In the genomic region with DNA sequence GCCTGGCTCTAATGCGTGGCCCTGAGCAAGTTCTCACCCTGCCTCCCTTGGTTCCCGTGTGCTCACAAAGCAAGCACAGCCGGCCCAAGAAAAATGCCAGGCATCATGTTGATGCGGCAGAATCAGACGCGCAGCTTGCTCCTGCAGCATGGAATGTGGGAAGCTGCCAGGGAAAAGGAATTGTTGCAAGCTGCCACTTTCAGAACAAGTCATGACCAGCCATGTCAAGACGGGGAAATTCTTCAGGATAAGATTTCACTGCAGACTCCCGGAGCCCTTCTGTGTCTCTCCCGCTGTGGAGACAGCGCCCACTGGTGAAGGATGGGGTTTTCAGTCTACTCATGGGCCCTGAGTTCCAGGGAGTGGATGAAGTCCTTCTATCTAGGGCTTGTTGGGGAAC, we compare ENCODE assay signal across 13 cellular contexts. TPM values are rescaled to one million over a fixed set of nuclear protein-coding genes. Genes with fewer than 3 reads are reported as not detected.
DNase-seq lines count a peak whose midpoint lies in the region; ATAC-seq, FAIRE-seq and TF ChIP-seq lines count a peak whose summit lies in the region.
"Had no signal": no experiment of that assay in that cellular context is flagged by ENCODE, and none has a peak within 500 bp of the region (broad histone marks: within the 10 kb centered on the region; RNA-seq: fewer than 3 reads in every experiment).

No MANE protein-coding gene starts in this region.

- 1% methylated on average over 10 of the region's 10 CpGs for WGBS in K562 (ENCODE audit: insufficient coverage, low coverage, missing lambda C conversion rate)
- WGBS in hepatocyte (ENCODE audit: low lambda C conversion rate, missing lambda C conversion rate): 53% methylated on average over 10 of the region's 10 CpGs
- WGBS in spleen, 5 donors: 60 to 73% (median 66%) methylated on average over 7 to 10 of the region's 10 CpGs

- RAD21 ChIA-PET in HCT116 (lab: Charles Lee; ENCODE audit: low non-redundant PET in 1 of 2, low total read pairs in 2 of 2, uncharacterized antibody in 2 of 2, unreplicated experiment in 2 of 2): no interaction called here

- no peak for TF ChIP-seq CTCF in HCT116 (IDR thresholded peaks at IDR 0.05 in 2 of 3, conservative IDR thresholded peaks at IDR 0.05 in 1 of 3; ENCODE audit: borderline replicate concordance in 1 of 3, insufficient read depth in 1 of 3, low read depth in 2 of 3, low read length in 2 of 3)
- TF ChIP-seq CTCF in K562 (IDR thresholded peaks at IDR 0.05 in 2 of 3, conservative IDR thresholded peaks at IDR 0.05 in 1 of 3; ENCODE audit: insufficient read depth in 2 of 3, low read depth in 1 of 3, low read length in 3 of 3): peak in 2 of 3 experiments; percentile 26 to 42; a peak in 3 of 6 replicates
- TF ChIP-seq CTCF in hepatocyte (IDR thresholded peaks at IDR 0.05; ENCODE audit: poor library complexity): peak; percentile 47
- TF ChIP-seq CTCF in spleen (IDR thresholded peaks at IDR 0.05 in 8 of 11, conservative IDR thresholded peaks at IDR 0.05 in 3 of 11): no peak

- H3K9me2 ChIP-seq in HCT116 (ENCODE audit: insufficient read depth) (no peaks in the 10 kb centered on the region), hepatocyte (replicated peaks; ENCODE audit: insufficient read depth) (no peaks in the 10 kb centered on the region)

- TF ChIP-seq EP300 in K562 (IDR thresholded peaks at IDR 0.05; ENCODE audit: low read length): no peak

- in situ Hi-C loops in K562 (cut with MboI): no loop called here

- H3K9ac ChIP-seq in HCT116 (ENCODE audit: low read length) (no peak overlapping the region), K562 (ENCODE audit: insufficient read depth in 1 of 2, low read depth in 2 of 2, low read length in 2 of 2) (no peak overlapping the region)
- H3K9ac ChIP-seq: KMS-11 had no signal

- no peak overlapping the region for H3K27ac ChIP-seq in HCT116 (ENCODE audit: low read depth, low read length)
- no peak overlapping the region for H3K27ac ChIP-seq in K562 (ENCODE audit: extremely low read depth, low read depth, low read length)
- H3K27ac ChIP-seq in hepatocyte: peak overlapping the region; percentile 76
- no peak overlapping the region for H3K27ac ChIP-seq in spleen
- H3K27ac ChIP-seq: KMS-11 had no signal

- H3K9me3 ChIP-seq in HCT116 (ENCODE audit: control insufficient read depth in 1 of 2, insufficient read depth in 1 of 2, low read depth in 1 of 2, low read length in 2 of 2): no peaks in the 10 kb centered on the region
- no peaks in the 10 kb centered on the region for H3K9me3 ChIP-seq in K562 (replicated peaks; ENCODE audit: control insufficient read depth, insufficient read depth, low read depth, low read length)
- no peaks in the 10 kb centered on the region for H3K9me3 ChIP-seq in hepatocyte (ENCODE audit: low read depth)
- no peaks in the 10 kb centered on the region for H3K9me3 ChIP-seq in spleen

- BruUV-seq in HCT116 (replicated peaks; lab: Mats Ljungman, UMichigan): no TSS peak
- BruUV-seq in K562 (replicated peaks; lab: Mats Ljungman, UMichigan): no TSS peak

- H3K4me2 ChIP-seq in HCT116 (ENCODE audit: low read length): no peak overlapping the region
- H3K4me2 ChIP-seq in K562 (ENCODE audit: insufficient read depth, low read length): no peak overlapping the region
- peak overlapping the region; percentile 64 for H3K4me2 ChIP-seq in hepatocyte
- H3K4me2 ChIP-seq: KMS-11 had no signal

- H3K9me1 ChIP-seq in K562 (ENCODE audit: control insufficient read depth, insufficient read depth, low read length): no peaks in the 10 kb centered on the region

- H3K4me3 ChIP-seq in HCT116 (replicated peaks in 1 of 2; ENCODE audit: low read depth in 1 of 2, low read length in 2 of 2): no peak overlapping the region
- no peak overlapping the region for H3K4me3 ChIP-seq in K562
- H3K4me3 ChIP-seq in hepatocyte: no peak overlapping the region
- no peak overlapping the region for H3K4me3 ChIP-seq in spleen

- CTCF ChIA-PET in HCT116 (lab: Charles Lee) (no interaction called here), K562 (lab: Yijun Ruan, JAX; ENCODE audit: low intra/inter-chr PET ratio) (interaction anchor here (0.6 to 1.3 kb wide), 2 partner anchors 114 to 344 kb away, joined by 3 to 5 read pairs; no protein-coding TSS in a partner anchor)

- ATAC-seq in HCT116 (no peak), K562 (peak; percentile 63; the same call in 2 of the 3 replicates), sciatic nerve (peak; percentile 64), GM19395 (IDR thresholded peaks at IDR 0.05; ENCODE audit: unreplicated experiment) (no peak)
- ATAC-seq: stimulated activated naive B cell treated with anti-CD40 and anti-IgM and Interleukin-4, amounts not matched to agents 10 μg/mL and 1 μg/mL and 100 μg/mL, for 72 hours had no signal

- 0 out of 2 replicates have a peak, but pooled peaks have one; percentile 19 for TF ChIP-seq RAD21 in HCT116 (IDR thresholded peaks at IDR 0.05; ENCODE audit: low read depth)
- peak in 1 of 2 experiments; percentile 32; a peak in 1 of 4 replicates for TF ChIP-seq RAD21 in K562 (CRISPR knock-in tag; conservative IDR thresholded peaks at IDR 0.05 in 1 of 2, IDR thresholded peaks at IDR 0.05 in 1 of 2)

- DNase-seq in HCT116 (ENCODE audit: low read depth, low spot score): no peak
- DNase-seq in K562 (ENCODE audit: extremely low read depth in 1 of 4, low spot score in 3 of 4): no peak
- DNase-seq in hepatocyte (ENCODE audit: low spot score): peak; percentile 63
- DNase-seq in sciatic nerve (ENCODE audit: low spot score): no peak
- no peak for DNase-seq in foreskin melanocyte
- DNase-seq in spleen: no peak
- DNase-seq: HCEC 1CT; OCI-M1; stimulated activated CD4-positive, alpha-beta T cell treated with anti-CD3 and anti-CD28 coated beads, Interleukin-1b, Interleukin-23, amount 100 ng/mL, for 48 hours; stimulated activated naive B cell treated with anti-CD40 and anti-IgM and Interleukin-4, amounts not matched to agents 10 μg/mL and 1 μg/mL and 100 μg/mL, for 72 hours had no signal

- no peak for FAIRE-seq in K562 (lab: Jason Lieb, UNC)
- FAIRE-seq: endometrium had no signal

- TF ChIP-seq POLR2A in HCT116 (IDR thresholded peaks at IDR 0.05; ENCODE audit: borderline replicate concordance, extremely low read depth, insufficient read depth, insufficient read length) (no peak), K562 (conservative IDR thresholded peaks at IDR 0.05) (no peak), spleen (IDR thresholded peaks at IDR 0.05) (no peak)

- H3K27me3 ChIP-seq in HCT116 (ENCODE audit: insufficient read depth, low read length): no peaks in the 10 kb centered on the region
- peaks cover 24 to 78% of the 10 kb centered on the region in 2 experiments; a peak in 4 of 5 replicates for H3K27me3 ChIP-seq in K562 (ENCODE audit: control insufficient read depth in 2 of 2, insufficient read depth in 2 of 2, low read length in 2 of 2)
- H3K27me3 ChIP-seq in hepatocyte: no peaks in the 10 kb centered on the region
- peaks cover 0 to 51% (median 17%) of the 10 kb centered on the region in 7 donors for H3K27me3 ChIP-seq in spleen (replicated peaks in 1 of 7)

- intact Hi-C loops in HCT116 (cut with micrococcal nuclease) (no loop called here), K562 (cut with micrococcal nuclease) (no loop called here), sciatic nerve (cut with DNase I) (no loop called here), spleen (cut with DNase I; ENCODE audit: low total_unique reads) (no loop called here)

- H3K79me2 ChIP-seq in HCT116 (ENCODE audit: insufficient read depth, low read length): no peaks in the 10 kb centered on the region
- no peaks in the 10 kb centered on the region for H3K79me2 ChIP-seq in K562 (ENCODE audit: control insufficient read depth, insufficient read depth, low read length)
- peaks cover 22% of the 10 kb centered on the region for H3K79me2 ChIP-seq in hepatocyte

- POLR2A ChIA-PET in HCT116 (lab: Charles Lee): no interaction called here
- POLR2A ChIA-PET in K562 (lab: Yijun Ruan, JAX): no interaction called here

- H3K4me1 ChIP-seq in HCT116 (ENCODE audit: control insufficient read depth in 1 of 2, insufficient read depth in 2 of 2, low read length in 2 of 2) (no peaks in the 10 kb centered on the region), K562 (replicated peaks in 1 of 2; ENCODE audit: control insufficient read depth in 2 of 2, insufficient read depth in 2 of 2, low read length in 2 of 2) (no peaks in the 10 kb centered on the region; a peak in 1 of 5 replicates), hepatocyte (ENCODE audit: insufficient read depth) (peaks cover 32% of the 10 kb centered on the region), spleen (no peaks in the 10 kb centered on the region)

- no peak overlapping the region for H2AFZ ChIP-seq in HCT116 (ENCODE audit: low read depth, low read length, poor library complexity, severe bottlenecking)
- no peak overlapping the region for H2AFZ ChIP-seq in K562 (ENCODE audit: low read depth, low read length)
- H2AFZ ChIP-seq in hepatocyte: no peak overlapping the region

- H3K36me3 ChIP-seq in HCT116 (ENCODE audit: control insufficient read depth in 1 of 2, insufficient read depth in 2 of 2, low read length in 2 of 2): no peaks in the 10 kb centered on the region
- no peaks in the 10 kb centered on the region for H3K36me3 ChIP-seq in K562 (ENCODE audit: control insufficient read depth, insufficient read depth, low read length)
- H3K36me3 ChIP-seq in hepatocyte (replicated peaks; ENCODE audit: insufficient read depth, low read depth): no peaks in the 10 kb centered on the region
- no peaks in the 10 kb centered on the region for H3K36me3 ChIP-seq in spleen

- no peaks in the 10 kb centered on the region for H4K20me1 ChIP-seq in HCT116 (ENCODE audit: insufficient read depth)
- peaks cover 3% of the 10 kb centered on the region for H4K20me1 ChIP-seq in K562 (replicated peaks; ENCODE audit: control insufficient read depth, insufficient read depth, low read length)
- H4K20me1 ChIP-seq in hepatocyte (ENCODE audit: insufficient read depth, poor library complexity, severe bottlenecking): no peaks in the 10 kb centered on the region

RNA-seq across cellular contexts. Expression of a gene that starts 4.6 kb away (rescaled TPM):
- not detected for total RNA-seq in HCT116 (2021; ENCODE audit: unreplicated experiment)
- polyA plus RNA-seq in HCT116 (2012): not detected in 2 replicates
- not detected in 2 replicates for total RNA-seq in K562 (2011; cell fraction: chromatin; rRNA removed; ENCODE audit: low replicate concordance)
- not detected in 2 replicates for total RNA-seq in K562 (2011; cell fraction: nucleolus; rRNA removed)
- total RNA-seq in K562 (2011; cell fraction: nucleoplasm; rRNA removed): not detected in 2 replicates
- total RNA-seq in K562 (2014; rRNA removed): not detected in 2 replicates
- not detected in 2 replicates for total RNA-seq in K562 (2014; rRNA removed; fragmentation: Illumina TruSeq; extraction: Trizol)
- not detected in 2 replicates for total RNA-seq in K562 (2015; rRNA removed; fragmentation: Illumina TruSeq; extraction: Trizol)
- total RNA-seq in K562 (2021): not detected in 2 replicates
- polyA plus RNA-seq in K562 (2011; rRNA removed): not detected in 2 replicates
- polyA plus RNA-seq in K562 (2011; cell fraction: cytosol; rRNA removed): 0.15 TPM in 1 of 2 replicates, not detected in the other
- polyA plus RNA-seq in K562 (2011; cell fraction: nucleus; rRNA removed): 0.20 TPM in 1 of 2 replicates, not detected in the other
- not detected in 2 replicates for polyA plus RNA-seq in K562 (2012)
- not detected in 2 replicates for polyA plus RNA-seq in K562 (2014; fragmentation: Illumina TruSeq; extraction: Trizol)
- polyA plus RNA-seq in K562 (2014; fragmentation: Nextera tagmentation; extraction: Ambion mirVana): not detected
- not detected in 2 replicates for polyA plus RNA-seq in K562 (2014; rRNA removed)
- polyA minus RNA-seq in K562 (2011; rRNA and poly(A)+ RNA removed): not detected in 2 replicates
- polyA minus RNA-seq in K562 (2011; cell fraction: cytosol; rRNA and poly(A)+ RNA removed): not detected in 2 replicates
- polyA minus RNA-seq in K562 (2011; cell fraction: nucleus; rRNA and poly(A)+ RNA removed): 0.13 TPM in 1 of 2 replicates, not detected in the other
- total RNA-seq in hepatocyte: 8.2 and 9.2 TPM in 2 replicates
- polyA plus RNA-seq in hepatocyte: 7.4 and 8.8 TPM in 2 replicates
- 1.9 TPM for total RNA-seq in sciatic nerve
- total RNA-seq in spleen: not detected
- under 1 TPM in 2 of 3 donors, not detected in 1; 0.04 to 0.09 TPM for polyA plus RNA-seq in spleen

Comparison
In these comparisons a context has a peak if more than half of its experiments do, and no peak if none do; other contexts are left out.
1. ATAC-seq: peak in K562 (single experiment) and sciatic nerve (single experiment); none in HCT116 (single experiment) and GM19395 (single experiment).
2. CTCF ChIP-seq: peak in K562 (2 of 3) and hepatocyte (single experiment); none in HCT116 (0 of 3) and spleen (0 of 11).